25 cellular contexts compared by ENCODE assay signal in the genomic region with DNA sequence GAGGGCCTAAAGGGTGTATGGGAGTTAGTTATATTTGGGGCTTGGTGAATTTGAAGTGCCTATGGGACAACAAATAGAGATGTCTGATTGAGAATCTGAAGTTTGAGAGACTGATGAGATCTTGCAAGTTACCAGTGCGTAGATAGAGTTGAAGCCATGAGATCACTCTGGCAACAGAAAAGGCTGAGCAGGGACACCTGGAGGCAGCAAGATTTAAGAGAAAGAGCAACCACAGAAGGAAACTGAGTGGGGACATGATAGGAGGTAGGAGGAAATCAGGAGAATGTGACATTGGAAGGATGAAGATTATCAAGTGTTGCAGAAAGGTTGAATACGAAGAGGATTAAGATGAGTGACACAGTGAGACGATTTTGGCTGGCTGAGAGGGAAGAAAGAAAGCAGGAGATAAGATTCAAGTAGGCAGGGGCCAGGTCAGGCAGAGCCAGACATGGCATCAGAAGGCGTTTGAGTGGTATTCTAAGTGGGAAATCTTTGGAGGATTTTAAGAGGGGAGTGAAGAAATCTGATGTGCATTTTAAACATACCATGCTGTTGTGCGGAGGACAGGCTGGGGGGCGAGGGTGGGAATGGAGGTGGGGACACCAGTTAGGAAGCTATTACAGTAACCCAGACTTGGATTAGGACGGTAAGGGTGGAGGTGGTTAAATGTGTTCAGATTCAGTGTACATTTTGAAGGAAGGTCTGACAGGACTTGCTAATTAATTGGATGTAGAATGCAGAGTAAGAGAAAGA. TPM values are rescaled to one million over a fixed set of nuclear protein-coding genes. Genes with fewer than 3 reads are reported as not detected.
DNase-seq lines count a peak whose midpoint lies in the region; ATAC-seq, FAIRE-seq and TF ChIP-seq lines count a peak whose summit lies in the region.
"Had no signal": no experiment of that assay in that cellular context is flagged by ENCODE, and none has a peak within 500 bp of the region (broad histone marks: within the 10 kb centered on the region; RNA-seq: fewer than 3 reads in every experiment).

No MANE protein-coding gene starts in this region.

- TF ChIP-seq RAD21 in Ishikawa (IDR thresholded peaks at IDR 0.05; ENCODE audit: low read depth): peak; percentile 4; the same call in 1 of the 2 replicates

- peak; percentile 73 for FAIRE-seq in bronchial epithelial cell (lab: Jason Lieb, UNC)

- no peaks in the 10 kb centered on the region for H3K36me3 Mint-ChIP-seq in CD8-positive, alpha-beta memory T cell

- no peaks in the 10 kb centered on the region for H3K4me1 ChIP-seq in right lobe of liver
- peaks cover 0 to 11% (median 5%) of the 10 kb centered on the region in 4 donors for H3K4me1 ChIP-seq in tibial nerve
- H3K4me1 ChIP-seq in CD8-positive, alpha-beta memory T cell (ENCODE audit: insufficient read depth, low read length): no peaks in the 10 kb centered on the region

- no peaks in the 10 kb centered on the region for H3K36me3 ChIP-seq in bronchial epithelial cell (ENCODE audit: control insufficient read depth, insufficient read depth, low read length)
- no peaks in the 10 kb centered on the region for H3K36me3 ChIP-seq in right lobe of liver
- no peaks in the 10 kb centered on the region for H3K36me3 ChIP-seq in tibial nerve
- no peaks in the 10 kb centered on the region for H3K36me3 ChIP-seq in CD8-positive, alpha-beta memory T cell (ENCODE audit: insufficient read depth, low read length)
- H3K36me3 ChIP-seq: BLaER1, MG63, Peyer's patch had no signal

- CTCF ChIA-PET in CD8-positive, alpha-beta memory T cell (lab: Charles Lee): no interaction called here

- H3K9me3 ChIP-seq in right lobe of liver: no peaks in the 10 kb centered on the region
- no peaks in the 10 kb centered on the region for H3K9me3 ChIP-seq in tibial nerve
- no peaks in the 10 kb centered on the region for H3K9me3 ChIP-seq in CD8-positive, alpha-beta memory T cell (ENCODE audit: low read length)
- H3K9me3 ChIP-seq: BLaER1, MG63, Peyer's patch, SK-N-SH had no signal

- H3K27ac ChIP-seq in right lobe of liver (no peak overlapping the region), tibial nerve (no peak overlapping the region)
- H3K27ac ChIP-seq in CD8-positive, alpha-beta memory T cell (ENCODE audit: low read depth, low read length): no peak overlapping the region
- H3K27ac ChIP-seq: BLaER1, HL-60, Peyer's patch had no signal

- ATAC-seq in right lobe of liver: peak in 3 of 4 donors; percentile 52 to 68 (median 67)

- TF ChIP-seq EP300 in Ishikawa (IDR thresholded peaks at IDR 0.05; ENCODE audit: borderline replicate concordance) (no peak), tibial nerve (IDR thresholded peaks at IDR 0.05) (no peak)

- H3K4me3 Mint-ChIP-seq in CD8-positive, alpha-beta memory T cell: no peak overlapping the region
- H3K4me3 Mint-ChIP-seq: H9 had no signal

- WGBS in right lobe of liver (ENCODE audit: insufficient coverage, low coverage, low lambda C conversion rate, missing lambda C conversion rate): 75% methylated on average over 7 of the region's 7 CpGs
- WGBS in tibial nerve, 2 donors: 79 to 84% methylated on average over 7 of the region's 7 CpGs

- intact Hi-C loops in right lobe of liver (cut with DNase I): no loop called here

- H3K4me1 Mint-ChIP-seq in CD8-positive, alpha-beta memory T cell: no peaks in the 10 kb centered on the region

- H3K27me3 ChIP-seq in bronchial epithelial cell (ENCODE audit: control insufficient read depth, insufficient read depth, low read length) (peaks cover 3% of the 10 kb centered on the region), right lobe of liver (no peaks in the 10 kb centered on the region), tibial nerve (no peaks in the 10 kb centered on the region)
- H3K27me3 ChIP-seq in CD8-positive, alpha-beta memory T cell (ENCODE audit: insufficient read depth, low read length, poor library complexity, severe bottlenecking): no peaks in the 10 kb centered on the region
- H3K27me3 ChIP-seq: BLaER1, MG63, Peyer's patch had no signal

- no peaks in the 10 kb centered on the region for H3K9me3 Mint-ChIP-seq in CD8-positive, alpha-beta memory T cell
- H3K9me3 Mint-ChIP-seq: H9 had no signal

- no peak overlapping the region for H3K27ac Mint-ChIP-seq in CD8-positive, alpha-beta memory T cell
- H3K27ac Mint-ChIP-seq: H9 had no signal

- POLR2A ChIA-PET in CD8-positive, alpha-beta memory T cell (lab: Charles Lee): no interaction called here

- H3K27me3 Mint-ChIP-seq in CD8-positive, alpha-beta memory T cell: no peaks in the 10 kb centered on the region

- DNase-seq in CMK (ENCODE audit: low read depth): peak; percentile 34
- no peak for DNase-seq in bronchial epithelial cell (ENCODE audit: low read depth)
- DNase-seq in right lobe of liver: peak in 1 of 3 donors; percentile 37
- no peak for DNase-seq in tibial nerve (ENCODE audit: low spot score in 2 of 2)
- DNase-seq in CD8-positive, alpha-beta memory T cell: no peak
- no peak for DNase-seq in RPMI8226
- no peak for DNase-seq in NCI-H2196 treated with DMSO at 0.1 percent for 48 hours (lab: John Stamatoyannopoulos, UW; ENCODE audit: unreplicated experiment)
- DNase-seq: DMS79 treated with DMSO at 0.1 percent for 48 hours; H9; IMR-90; Kasumi-1; MG63; NCI-H1048; NCI-H1436 treated with DMSO at 0.1 percent for 48 hours; NCI-H2081 treated with DMSO at 0.1 percent for 48 hours; NK-92 treated with Interleukin-12 subunit alpha and Interleukin-12 subunit beta, amount 100 ng/mL, for 24 hours; Peyer's patch; SHP77 treated with DMSO at 0.1 percent for 48 hours; SK-N-SH had no signal

- TF ChIP-seq POLR2A in right lobe of liver (IDR thresholded peaks at IDR 0.05) (no peak), tibial nerve (IDR thresholded peaks at IDR 0.05) (no peak)

- no peak overlapping the region for H3K4me3 ChIP-seq in bronchial epithelial cell (ENCODE audit: low read depth, low read length)
- no peak overlapping the region for H3K4me3 ChIP-seq in right lobe of liver
- no peak overlapping the region for H3K4me3 ChIP-seq in tibial nerve
- no peak overlapping the region for H3K4me3 ChIP-seq in CD8-positive, alpha-beta memory T cell (ENCODE audit: low read length)
- H3K4me3 ChIP-seq: BLaER1, MG63, Peyer's patch had no signal

- TF ChIP-seq CTCF in bronchial epithelial cell (IDR thresholded peaks at IDR 0.05; ENCODE audit: insufficient read depth, low read length, severe bottlenecking) (no peak), right lobe of liver (IDR thresholded peaks at IDR 0.05) (peak in 1 of 4 donors; percentile 22), tibial nerve (IDR thresholded peaks at IDR 0.05) (no peak)

TF ChIP-seq in Ishikawa, 13 proteins besides CTCF, POLR2A, EP300 and RAD21:
- TF ChIP-seq ZBTB7A (IDR thresholded peaks at IDR 0.05; ENCODE audit: low read depth) (no peak), CREB1 (IDR thresholded peaks at IDR 0.05; ENCODE audit: low read depth) (no peak), NFIC (IDR thresholded peaks at IDR 0.05) (no peak), YY1 (IDR thresholded peaks at IDR 0.05; ENCODE audit: low read depth) (no peak), TEAD4 (IDR thresholded peaks at IDR 0.05) (no peak), TCF12 (IDR thresholded peaks at IDR 0.05; ENCODE audit: low read depth) (no peak)

RNA-seq across cellular contexts. Expression of gene MPL, which starts 3.0 kb away (rescaled TPM):
- total RNA-seq in bronchial epithelial cell (not detected in 2 replicates), right lobe of liver (under 1 TPM in 1 of 6 experiments, not detected in 5; 0.59 TPM), tibial nerve (1 to 10 TPM in 1 of 4 donors, under 1 TPM in 1, not detected in 2; 0.66 to 1.7 TPM)
- not detected for total RNA-seq in CD8-positive, alpha-beta memory T cell
- polyA plus RNA-seq in CD8-positive, alpha-beta memory T cell: not detected
- total RNA-seq: A673, H9, HT1080, IMR-90, NCI-H460, Peyer's patch had no signal
- polyA plus RNA-seq: SK-N-SH had no signal

RNA-seq across cellular contexts. Expression of gene CDC20, which starts 24.2 kb away (rescaled TPM):
- total RNA-seq in bronchial epithelial cell (2.6 and 3.1 TPM in 2 replicates), right lobe of liver (1 to 10 TPM in 4 of 6 experiments, under 1 TPM in 1, not detected in 1; 0.49 to 5.3 (median 2.3) TPM), tibial nerve (1 to 10 TPM in 3 of 4 donors, under 1 TPM in 1; 0.42 to 3.5 (median 1.5) TPM)
- total RNA-seq in CD8-positive, alpha-beta memory T cell: 100 to 1,000 TPM; 118 to 129 TPM
- 0.37 TPM for polyA plus RNA-seq in CD8-positive, alpha-beta memory T cell

RNA-seq across cellular contexts. Expression of gene ELOVL1, which starts 33.2 kb away (rescaled TPM):
- total RNA-seq in bronchial epithelial cell (55.8 and 75.8 TPM in 2 replicates), right lobe of liver (10 to 100 TPM; 19.9 to 38.3 (median 29.2) TPM), tibial nerve (10 to 100 TPM; 48.6 to 66.6 (median 50.8) TPM)
- 10 to 100 TPM; 89.1 to 98.8 TPM for total RNA-seq in CD8-positive, alpha-beta memory T cell
- polyA plus RNA-seq in CD8-positive, alpha-beta memory T cell: 83.9 TPM

RNA-seq across cellular contexts. Expression of gene TIE1, which starts 33.8 kb away (rescaled TPM):
- total RNA-seq in bronchial epithelial cell: 0.53 TPM in 1 of 2 replicates, not detected in the other
- total RNA-seq in right lobe of liver: 10 to 100 TPM in 1 of 6 experiments, 1 to 10 TPM in 5; 5.8 to 12.2 (median 8.0) TPM
- total RNA-seq in tibial nerve: 10 to 100 TPM; 37.5 to 95.9 (median 68.1) TPM
- under 1 TPM; 0.31 to 0.33 TPM for total RNA-seq in CD8-positive, alpha-beta memory T cell
- not detected for polyA plus RNA-seq in CD8-positive, alpha-beta memory T cell
- total RNA-seq: A673, NCI-H460 had no signal

RNA-seq across cellular contexts. Expression of gene C1orf210, which starts 49.2 kb away (rescaled TPM):
- total RNA-seq in bronchial epithelial cell: 3.4 and 11.4 TPM in 2 replicates
- total RNA-seq in right lobe of liver: 1 to 10 TPM in 4 of 6 experiments, under 1 TPM in 2; 0.58 to 2.7 (median 1.7) TPM
- total RNA-seq in tibial nerve: not detected
- total RNA-seq in CD8-positive, alpha-beta memory T cell: not detected
- not detected for polyA plus RNA-seq in CD8-positive, alpha-beta memory T cell
- total RNA-seq: A673, HT1080, IMR-90 had no signal
- polyA plus RNA-seq: IMR-90, SK-N-SH had no signal

Comparison
In these comparisons a context has a peak if more than half of its experiments do, and no peak if none do; other contexts are left out.
1. RNA of gene CDC20, which starts 24.2 kb away (total RNA-seq): 118 to 129 TPM in CD8-positive, alpha-beta memory T cell; 2.6 to 3.1 TPM in bronchial epithelial cell, 0.49 to 5.3 TPM in right lobe of liver and 0.42 to 3.5 TPM in tibial nerve; every median in the first group is over 10 times any median in the second.